In the genomic region with DNA sequence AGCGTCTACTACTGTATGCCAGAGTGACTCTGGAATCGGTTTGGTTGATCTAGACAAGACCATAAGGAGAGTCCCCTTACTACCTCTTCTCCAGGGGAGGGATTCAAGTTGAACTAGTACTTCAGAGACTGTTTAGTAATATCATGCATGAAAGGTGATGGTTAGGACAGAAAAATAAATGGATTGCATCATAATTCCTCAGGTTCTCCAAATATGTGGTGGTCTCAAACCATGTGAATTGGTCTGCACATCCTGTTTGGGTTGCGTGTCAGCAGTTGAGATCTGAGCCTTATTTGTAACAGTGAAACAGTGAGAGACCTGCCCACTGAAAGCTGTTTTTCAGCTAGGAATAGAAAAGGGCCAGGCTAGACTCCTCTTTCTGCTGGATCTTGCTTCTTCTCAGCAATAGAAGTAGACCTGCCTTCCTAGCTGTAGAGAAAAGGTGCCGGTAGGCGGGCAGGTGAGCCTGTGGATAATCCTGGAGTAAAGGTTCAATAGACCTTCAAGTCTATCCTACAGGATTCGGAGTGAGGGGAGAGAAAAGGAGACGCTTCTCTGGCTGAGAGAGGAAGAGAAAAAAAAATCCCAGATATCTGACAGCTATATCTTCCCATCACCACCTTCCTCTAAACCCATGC, we compare ENCODE assay signal across 1 cellular context.
TF ChIP-seq lines count a peak whose summit lies in the region.

No MANE protein-coding gene starts in this region.

TF ChIP-seq in GM12878, 131 proteins besides CTCF, POLR2A, EP300 and RAD21 (continued from another document):
- TF ChIP-seq, protein P1, sequence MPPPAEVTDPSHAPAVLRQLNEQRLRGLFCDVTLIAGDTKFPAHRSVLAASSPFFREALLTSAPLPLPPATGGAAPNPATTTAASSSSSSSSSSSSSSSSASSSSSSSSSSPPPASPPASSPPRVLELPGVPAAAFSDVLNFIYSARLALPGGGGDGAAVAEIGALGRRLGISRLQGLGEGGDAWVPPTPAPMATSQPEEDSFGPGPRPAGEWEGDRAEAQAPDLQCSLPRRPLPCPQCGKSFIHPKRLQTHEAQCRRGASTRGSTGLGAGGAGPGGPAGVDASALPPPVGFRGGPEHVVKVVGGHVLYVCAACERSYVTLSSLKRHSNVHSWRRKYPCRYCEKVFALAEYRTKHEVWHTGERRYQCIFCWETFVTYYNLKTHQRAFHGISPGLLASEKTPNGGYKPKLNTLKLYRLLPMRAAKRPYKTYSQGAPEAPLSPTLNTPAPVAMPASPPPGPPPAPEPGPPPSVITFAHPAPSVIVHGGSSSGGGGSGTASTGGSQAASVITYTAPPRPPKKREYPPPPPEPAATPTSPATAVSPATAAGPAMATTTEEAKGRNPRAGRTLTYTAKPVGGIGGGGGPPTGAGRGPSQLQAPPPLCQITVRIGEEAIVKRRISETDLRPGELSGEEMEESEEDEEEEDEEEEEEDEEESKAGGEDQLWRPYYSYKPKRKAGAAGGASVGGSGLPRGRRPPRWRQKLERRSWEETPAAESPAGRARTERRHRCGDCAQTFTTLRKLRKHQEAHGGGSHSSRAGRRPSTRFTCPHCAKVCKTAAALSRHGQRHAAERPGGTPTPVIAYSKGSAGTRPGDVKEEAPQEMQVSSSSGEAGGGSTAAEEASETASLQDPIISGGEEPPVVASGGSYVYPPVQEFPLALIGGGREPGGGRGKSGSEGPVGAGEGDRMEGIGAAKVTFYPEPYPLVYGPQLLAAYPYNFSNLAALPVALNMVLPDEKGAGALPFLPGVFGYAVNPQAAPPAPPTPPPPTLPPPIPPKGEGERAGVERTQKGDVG (CRISPR knock-in tag; IDR thresholded peaks at IDR 0.05): no peak
- TF ChIP-seq, protein P2, sequence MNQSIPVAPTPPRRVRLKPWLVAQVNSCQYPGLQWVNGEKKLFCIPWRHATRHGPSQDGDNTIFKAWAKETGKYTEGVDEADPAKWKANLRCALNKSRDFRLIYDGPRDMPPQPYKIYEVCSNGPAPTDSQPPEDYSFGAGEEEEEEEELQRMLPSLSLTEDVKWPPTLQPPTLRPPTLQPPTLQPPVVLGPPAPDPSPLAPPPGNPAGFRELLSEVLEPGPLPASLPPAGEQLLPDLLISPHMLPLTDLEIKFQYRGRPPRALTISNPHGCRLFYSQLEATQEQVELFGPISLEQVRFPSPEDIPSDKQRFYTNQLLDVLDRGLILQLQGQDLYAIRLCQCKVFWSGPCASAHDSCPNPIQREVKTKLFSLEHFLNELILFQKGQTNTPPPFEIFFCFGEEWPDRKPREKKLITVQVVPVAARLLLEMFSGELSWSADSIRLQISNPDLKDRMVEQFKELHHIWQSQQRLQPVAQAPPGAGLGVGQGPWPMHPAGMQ (IDR thresholded peaks at IDR 0.05; ENCODE audit: borderline replicate concordance): no peak
- TF ChIP-seq CBX3 (IDR thresholded peaks at IDR 0.05; ENCODE audit: borderline replicate concordance, low read depth): no peak
